In genomic region chr9:98150726-98151125, GRCh38 we compare ENCODE assay signal across 16 cellular contexts. TPM values are rescaled to one million over a fixed set of nuclear protein-coding genes. Genes with fewer than 3 reads are reported as not detected.
"Had no signal": no experiment of that assay in that cellular context is flagged by ENCODE, and none has a peak within 500 bp of the region (broad histone marks: within the 10 kb centered on the region; RNA-seq: fewer than 3 reads in every experiment).

No MANE protein-coding gene starts in this region.

- H3K27ac Mint-ChIP-seq: activated CD4-positive, alpha-beta memory T cell treated with anti-CD3 and anti-CD28 coated beads, Interleukin-2, amount 10 ng/mL, durations not matched to agents 7 days and 5 days; activated CD4-positive, alpha-beta T cell treated with anti-CD3 and anti-CD28 coated beads for 36 hours; activated T-cell treated with anti-CD3 and anti-CD28 coated beads, Interleukin-2, amount 50 U/mL, for 72 hours had no signal

- H3K4me3 ChIP-seq: ascending aorta, esophagus squamous epithelium, ovary, testis had no signal

- H3K27me3 Mint-ChIP-seq: activated CD4-positive, alpha-beta memory T cell treated with anti-CD3 and anti-CD28 coated beads, Interleukin-2, amount 10 ng/mL, durations not matched to agents 7 days and 5 days; activated CD4-positive, alpha-beta T cell treated with anti-CD3 and anti-CD28 coated beads for 36 hours; stimulated activated naive CD8-positive, alpha-beta T cell treated with anti-CD3 and anti-CD28 coated beads, Interleukin-15, amount 100 ng/mL, for 72 hours had no signal

- H3K4me1 Mint-ChIP-seq: activated CD4-positive, alpha-beta T cell treated with anti-CD3 and anti-CD28 coated beads for 36 hours had no signal

- H3K36me3 ChIP-seq: ascending aorta, ovary had no signal

- H3K9me3 ChIP-seq: ascending aorta, esophagus squamous epithelium, ovary, testis had no signal

- H3K27ac ChIP-seq: ascending aorta, esophagus squamous epithelium, ovary, testis, VCaP had no signal

- DNase-seq: activated CD4-positive, alpha-beta memory T cell treated with anti-CD3 and anti-CD28 coated beads, Interleukin-2, amount 10 ng/mL, durations not matched to agents 7 days and 5 days; activated CD4-positive, alpha-beta T cell treated with anti-CD3 and anti-CD28 coated beads for 36 hours; activated CD8-positive, alpha-beta memory T cell treated with anti-CD3 and anti-CD28 coated beads, Interleukin-2, amount 50 U/mL, for 4 hours; activated gamma-delta T cell treated with Interleukin-2 at 50 U/mL for 16 hours; activated T-cell treated with anti-CD3 and anti-CD28 coated beads, Interleukin-2, amount 50 U/mL, for 72 hours; esophagus squamous epithelium; foreskin fibroblast; mesenchymal stem cell; ovary; stimulated activated CD4-positive, alpha-beta T cell treated with anti-CD3 and anti-CD28 coated beads, Interleukin-4, amount 100 ng/mL, for 1 hour; stimulated activated CD8-positive, alpha-beta memory T cell treated with anti-CD3 and anti-CD28 coated beads, Interleukin-4, amount 100 ng/mL, for 48 hours; stimulated activated naive CD8-positive, alpha-beta T cell treated with anti-CD3 and anti-CD28 coated beads, Interleukin-15, amount 100 ng/mL, for 72 hours; testis had no signal

- H3K4me1 ChIP-seq: ascending aorta, testis had no signal

- ATAC-seq: activated CD4-positive, alpha-beta T cell treated with anti-CD3 and anti-CD28 coated beads for 36 hours; activated T-cell treated with anti-CD3 and anti-CD28 coated beads, Interleukin-2, amount 50 U/mL, for 72 hours; stimulated activated naive CD8-positive, alpha-beta T cell treated with anti-CD3 and anti-CD28 coated beads, Interleukin-15, amount 100 ng/mL, for 72 hours had no signal

- H3K4me3 Mint-ChIP-seq: activated CD4-positive, alpha-beta memory T cell treated with anti-CD3 and anti-CD28 coated beads, Interleukin-2, amount 10 ng/mL, durations not matched to agents 7 days and 5 days; activated CD4-positive, alpha-beta T cell treated with anti-CD3 and anti-CD28 coated beads for 36 hours; activated T-cell treated with anti-CD3 and anti-CD28 coated beads, Interleukin-2, amount 50 U/mL, for 72 hours; stimulated activated naive CD8-positive, alpha-beta T cell treated with anti-CD3 and anti-CD28 coated beads, Interleukin-15, amount 100 ng/mL, for 72 hours had no signal

- H3K9me3 Mint-ChIP-seq: activated CD4-positive, alpha-beta memory T cell treated with anti-CD3 and anti-CD28 coated beads, Interleukin-2, amount 10 ng/mL, durations not matched to agents 7 days and 5 days; activated T-cell treated with anti-CD3 and anti-CD28 coated beads, Interleukin-2, amount 50 U/mL, for 72 hours; stimulated activated naive CD8-positive, alpha-beta T cell treated with anti-CD3 and anti-CD28 coated beads, Interleukin-15, amount 100 ng/mL, for 72 hours had no signal

- H3K27me3 ChIP-seq: ascending aorta, esophagus squamous epithelium, ovary, testis had no signal

RNA-seq across cellular contexts. Expression of gene TRIM14, which starts 31.7 kb away (rescaled TPM):
- polyA plus RNA-seq: neural cell had no signal
